ENCODE assay signal across 1 cellular context in the genomic region with DNA sequence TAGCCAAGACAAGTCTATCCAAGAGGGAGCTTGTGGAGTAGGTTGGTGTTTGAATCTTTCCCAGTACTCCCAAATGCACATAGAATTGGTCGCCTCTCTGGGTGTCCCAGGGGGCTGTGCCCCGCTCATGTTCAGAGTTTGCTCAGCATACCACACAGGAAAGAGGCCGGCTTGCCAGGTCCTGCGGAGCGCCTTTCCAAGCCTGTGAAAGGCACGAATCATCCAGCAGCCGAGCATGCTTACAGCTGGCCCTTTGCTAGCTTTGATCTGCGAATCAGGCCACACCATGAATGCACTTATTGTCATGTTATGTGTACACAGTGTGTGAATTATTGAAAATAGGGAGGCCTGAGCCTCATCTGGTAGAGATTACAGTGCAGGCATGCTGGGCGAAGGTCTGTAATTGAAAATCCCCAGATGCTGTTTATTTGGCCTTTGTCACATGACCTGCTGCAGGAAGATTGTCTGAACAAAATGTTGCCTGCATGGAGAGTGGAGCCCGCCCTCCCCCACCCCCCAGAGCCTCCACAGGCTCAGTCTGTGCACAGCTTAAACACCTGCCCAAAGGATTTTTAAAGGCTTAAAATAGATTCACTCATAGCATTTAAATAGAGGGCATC.
TF ChIP-seq lines count a peak whose summit lies in the region.

No MANE protein-coding gene starts in this region.

TF ChIP-seq in HepG2, 621 proteins besides CTCF, POLR2A, EP300 and RAD21 (continued from another document and continues in another):
- TF ChIP-seq, protein P1, sequence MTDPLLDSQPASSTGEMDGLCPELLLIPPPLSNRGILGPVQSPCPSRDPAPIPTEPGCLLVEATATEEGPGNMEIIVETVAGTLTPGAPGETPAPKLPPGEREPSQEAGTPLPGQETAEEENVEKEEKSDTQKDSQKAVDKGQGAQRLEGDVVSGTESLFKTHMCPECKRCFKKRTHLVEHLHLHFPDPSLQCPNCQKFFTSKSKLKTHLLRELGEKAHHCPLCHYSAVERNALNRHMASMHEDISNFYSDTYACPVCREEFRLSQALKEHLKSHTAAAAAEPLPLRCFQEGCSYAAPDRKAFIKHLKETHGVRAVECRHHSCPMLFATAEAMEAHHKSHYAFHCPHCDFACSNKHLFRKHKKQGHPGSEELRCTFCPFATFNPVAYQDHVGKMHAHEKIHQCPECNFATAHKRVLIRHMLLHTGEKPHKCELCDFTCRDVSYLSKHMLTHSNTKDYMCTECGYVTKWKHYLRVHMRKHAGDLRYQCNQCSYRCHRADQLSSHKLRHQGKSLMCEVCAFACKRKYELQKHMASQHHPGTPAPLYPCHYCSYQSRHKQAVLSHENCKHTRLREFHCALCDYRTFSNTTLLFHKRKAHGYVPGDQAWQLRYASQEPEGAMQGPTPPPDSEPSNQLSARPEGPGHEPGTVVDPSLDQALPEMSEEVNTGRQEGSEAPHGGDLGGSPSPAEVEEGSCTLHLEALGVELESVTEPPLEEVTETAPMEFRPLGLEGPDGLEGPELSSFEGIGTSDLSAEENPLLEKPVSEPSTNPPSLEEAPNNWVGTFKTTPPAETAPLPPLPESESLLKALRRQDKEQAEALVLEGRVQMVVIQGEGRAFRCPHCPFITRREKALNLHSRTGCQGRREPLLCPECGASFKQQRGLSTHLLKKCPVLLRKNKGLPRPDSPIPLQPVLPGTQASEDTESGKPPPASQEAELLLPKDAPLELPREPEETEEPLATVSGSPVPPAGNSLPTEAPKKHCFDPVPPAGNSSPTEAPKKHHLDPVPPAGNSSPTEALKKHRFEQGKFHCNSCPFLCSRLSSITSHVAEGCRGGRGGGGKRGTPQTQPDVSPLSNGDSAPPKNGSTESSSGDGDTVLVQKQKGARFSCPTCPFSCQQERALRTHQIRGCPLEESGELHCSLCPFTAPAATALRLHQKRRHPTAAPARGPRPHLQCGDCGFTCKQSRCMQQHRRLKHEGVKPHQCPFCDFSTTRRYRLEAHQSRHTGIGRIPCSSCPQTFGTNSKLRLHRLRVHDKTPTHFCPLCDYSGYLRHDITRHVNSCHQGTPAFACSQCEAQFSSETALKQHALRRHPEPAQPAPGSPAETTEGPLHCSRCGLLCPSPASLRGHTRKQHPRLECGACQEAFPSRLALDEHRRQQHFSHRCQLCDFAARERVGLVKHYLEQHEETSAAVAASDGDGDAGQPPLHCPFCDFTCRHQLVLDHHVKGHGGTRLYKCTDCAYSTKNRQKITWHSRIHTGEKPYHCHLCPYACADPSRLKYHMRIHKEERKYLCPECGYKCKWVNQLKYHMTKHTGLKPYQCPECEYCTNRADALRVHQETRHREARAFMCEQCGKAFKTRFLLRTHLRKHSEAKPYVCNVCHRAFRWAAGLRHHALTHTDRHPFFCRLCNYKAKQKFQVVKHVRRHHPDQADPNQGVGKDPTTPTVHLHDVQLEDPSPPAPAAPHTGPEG (CRISPR knock-in tag; IDR thresholded peaks at IDR 0.05), result no peak
- TF ChIP-seq CREB1 (IDR thresholded peaks at IDR 0.05) (no peak), CREB1 (CRISPR knock-in tag; IDR thresholded peaks at IDR 0.05) (peak; percentile 44; the same call in 1 of the 2 replicates), FOXJ3 (CRISPR knock-in tag; IDR thresholded peaks at IDR 0.05; ENCODE audit: borderline replicate concordance) (peak; percentile 82), SPEN (CRISPR knock-in tag; IDR thresholded peaks at IDR 0.05; ENCODE audit: low read depth) (peak; percentile 48; the same call in 1 of the 2 replicates), MIER2 (CRISPR knock-in tag; IDR thresholded peaks at IDR 0.05) (no peak; the same call in 1 of the 2 replicates), DR1 (CRISPR knock-in tag; IDR thresholded peaks at IDR 0.05) (0 out of 2 replicates have a peak, but pooled peaks have one; percentile 27), SP4 (CRISPR knock-in tag; IDR thresholded peaks at IDR 0.05) (no peak; the same call in 1 of the 2 replicates), HOXA7 (CRISPR knock-in tag; IDR thresholded peaks at IDR 0.05) (no peak), PPARG (CRISPR knock-in tag; conservative IDR thresholded peaks at IDR 0.05) (peak; percentile 77), TBX2 (CRISPR knock-in tag; IDR thresholded peaks at IDR 0.05; ENCODE audit: borderline replicate concordance) (peak; percentile 97), ZNF713 (CRISPR knock-in tag; IDR thresholded peaks at IDR 0.05) (no peak), MTF1 (CRISPR knock-in tag; IDR thresholded peaks at IDR 0.05) (no peak), ZNF614 (CRISPR knock-in tag; IDR thresholded peaks at IDR 0.05; ENCODE audit: borderline replicate concordance) (peak; percentile 59), BRD4 (CRISPR knock-in tag; IDR thresholded peaks at IDR 0.05) (peak; percentile 89), ZNF629 (CRISPR knock-in tag; conservative IDR thresholded peaks at IDR 0.05) (0 out of 2 replicates have a peak, but pooled peaks have one; percentile 43), MXD4 (CRISPR knock-in tag; IDR thresholded peaks at IDR 0.05) (peak; percentile 79; the same call in 1 of the 2 replicates), KDM5A (IDR thresholded peaks at IDR 0.05; ENCODE audit: borderline replicate concordance, low read length) (no peak), ZNF850 (CRISPR knock-in tag; conservative IDR thresholded peaks at IDR 0.05) (no peak), DMAP1 (CRISPR knock-in tag; IDR thresholded peaks at IDR 0.05) (peak; percentile 82; the same call in 1 of the 2 replicates), NFATC3 (CRISPR knock-in tag; IDR thresholded peaks at IDR 0.05) (no peak)
- TF ChIP-seq, protein P2, sequence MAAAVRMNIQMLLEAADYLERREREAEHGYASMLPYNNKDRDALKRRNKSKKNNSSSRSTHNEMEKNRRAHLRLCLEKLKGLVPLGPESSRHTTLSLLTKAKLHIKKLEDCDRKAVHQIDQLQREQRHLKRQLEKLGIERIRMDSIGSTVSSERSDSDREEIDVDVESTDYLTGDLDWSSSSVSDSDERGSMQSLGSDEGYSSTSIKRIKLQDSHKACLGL (CRISPR knock-in tag; IDR thresholded peaks at IDR 0.05), result no peak
- TF ChIP-seq, protein P3, sequence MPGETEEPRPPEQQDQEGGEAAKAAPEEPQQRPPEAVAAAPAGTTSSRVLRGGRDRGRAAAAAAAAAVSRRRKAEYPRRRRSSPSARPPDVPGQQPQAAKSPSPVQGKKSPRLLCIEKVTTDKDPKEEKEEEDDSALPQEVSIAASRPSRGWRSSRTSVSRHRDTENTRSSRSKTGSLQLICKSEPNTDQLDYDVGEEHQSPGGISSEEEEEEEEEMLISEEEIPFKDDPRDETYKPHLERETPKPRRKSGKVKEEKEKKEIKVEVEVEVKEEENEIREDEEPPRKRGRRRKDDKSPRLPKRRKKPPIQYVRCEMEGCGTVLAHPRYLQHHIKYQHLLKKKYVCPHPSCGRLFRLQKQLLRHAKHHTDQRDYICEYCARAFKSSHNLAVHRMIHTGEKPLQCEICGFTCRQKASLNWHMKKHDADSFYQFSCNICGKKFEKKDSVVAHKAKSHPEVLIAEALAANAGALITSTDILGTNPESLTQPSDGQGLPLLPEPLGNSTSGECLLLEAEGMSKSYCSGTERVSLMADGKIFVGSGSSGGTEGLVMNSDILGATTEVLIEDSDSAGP (CRISPR knock-in tag; IDR thresholded peaks at IDR 0.05; ENCODE audit: borderline replicate concordance), result peak; percentile 90
- TF ChIP-seq, protein P4, sequence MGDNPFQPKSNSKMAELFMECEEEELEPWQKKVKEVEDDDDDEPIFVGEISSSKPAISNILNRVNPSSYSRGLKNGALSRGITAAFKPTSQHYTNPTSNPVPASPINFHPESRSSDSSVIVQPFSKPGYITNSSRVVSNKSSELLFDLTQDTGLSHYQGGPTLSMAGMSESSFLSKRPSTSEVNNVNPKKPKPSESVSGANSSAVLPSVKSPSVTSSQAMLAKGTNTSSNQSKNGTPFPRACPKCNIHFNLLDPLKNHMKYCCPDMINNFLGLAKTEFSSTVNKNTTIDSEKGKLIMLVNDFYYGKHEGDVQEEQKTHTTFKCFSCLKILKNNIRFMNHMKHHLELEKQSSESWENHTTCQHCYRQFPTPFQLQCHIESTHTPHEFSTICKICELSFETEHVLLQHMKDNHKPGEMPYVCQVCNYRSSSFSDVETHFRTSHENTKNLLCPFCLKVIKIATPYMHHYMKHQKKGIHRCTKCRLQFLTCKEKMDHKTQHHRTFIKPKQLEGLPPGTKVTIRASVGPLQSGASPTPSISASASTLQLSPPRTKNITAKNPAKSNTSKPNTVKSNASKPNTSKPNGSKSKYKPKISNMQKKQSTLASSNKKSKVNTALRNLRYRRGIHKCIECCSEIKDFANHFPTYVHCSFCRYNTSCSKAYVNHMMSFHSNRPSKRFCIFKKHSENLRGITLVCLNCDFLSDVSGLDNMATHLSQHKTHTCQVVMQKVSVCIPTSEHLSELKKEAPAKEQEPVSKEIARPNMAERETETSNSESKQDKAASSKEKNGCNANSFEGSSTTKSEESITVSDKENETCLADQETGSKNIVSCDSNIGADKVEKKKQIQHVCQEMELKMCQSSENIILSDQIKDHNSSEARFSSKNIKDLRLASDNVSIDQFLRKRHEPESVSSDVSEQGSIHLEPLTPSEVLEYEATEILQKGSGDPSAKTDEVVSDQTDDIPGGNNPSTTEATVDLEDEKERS (CRISPR knock-in tag; IDR thresholded peaks at IDR 0.05), result peak; percentile 34; the same call in 1 of the 2 replicates
- TF ChIP-seq, protein P5, sequence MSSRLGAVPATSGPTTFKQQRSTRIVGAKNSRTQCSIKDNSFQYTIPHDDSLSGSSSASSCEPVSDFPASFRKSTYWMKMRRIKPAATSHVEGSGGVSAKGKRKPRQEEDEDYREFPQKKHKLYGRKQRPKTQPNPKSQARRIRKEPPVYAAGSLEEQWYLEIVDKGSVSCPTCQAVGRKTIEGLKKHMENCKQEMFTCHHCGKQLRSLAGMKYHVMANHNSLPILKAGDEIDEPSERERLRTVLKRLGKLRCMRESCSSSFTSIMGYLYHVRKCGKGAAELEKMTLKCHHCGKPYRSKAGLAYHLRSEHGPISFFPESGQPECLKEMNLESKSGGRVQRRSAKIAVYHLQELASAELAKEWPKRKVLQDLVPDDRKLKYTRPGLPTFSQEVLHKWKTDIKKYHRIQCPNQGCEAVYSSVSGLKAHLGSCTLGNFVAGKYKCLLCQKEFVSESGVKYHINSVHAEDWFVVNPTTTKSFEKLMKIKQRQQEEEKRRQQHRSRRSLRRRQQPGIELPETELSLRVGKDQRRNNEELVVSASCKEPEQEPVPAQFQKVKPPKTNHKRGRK (CRISPR knock-in tag; IDR thresholded peaks at IDR 0.05), result no peak
- TF ChIP-seq, protein P6, sequence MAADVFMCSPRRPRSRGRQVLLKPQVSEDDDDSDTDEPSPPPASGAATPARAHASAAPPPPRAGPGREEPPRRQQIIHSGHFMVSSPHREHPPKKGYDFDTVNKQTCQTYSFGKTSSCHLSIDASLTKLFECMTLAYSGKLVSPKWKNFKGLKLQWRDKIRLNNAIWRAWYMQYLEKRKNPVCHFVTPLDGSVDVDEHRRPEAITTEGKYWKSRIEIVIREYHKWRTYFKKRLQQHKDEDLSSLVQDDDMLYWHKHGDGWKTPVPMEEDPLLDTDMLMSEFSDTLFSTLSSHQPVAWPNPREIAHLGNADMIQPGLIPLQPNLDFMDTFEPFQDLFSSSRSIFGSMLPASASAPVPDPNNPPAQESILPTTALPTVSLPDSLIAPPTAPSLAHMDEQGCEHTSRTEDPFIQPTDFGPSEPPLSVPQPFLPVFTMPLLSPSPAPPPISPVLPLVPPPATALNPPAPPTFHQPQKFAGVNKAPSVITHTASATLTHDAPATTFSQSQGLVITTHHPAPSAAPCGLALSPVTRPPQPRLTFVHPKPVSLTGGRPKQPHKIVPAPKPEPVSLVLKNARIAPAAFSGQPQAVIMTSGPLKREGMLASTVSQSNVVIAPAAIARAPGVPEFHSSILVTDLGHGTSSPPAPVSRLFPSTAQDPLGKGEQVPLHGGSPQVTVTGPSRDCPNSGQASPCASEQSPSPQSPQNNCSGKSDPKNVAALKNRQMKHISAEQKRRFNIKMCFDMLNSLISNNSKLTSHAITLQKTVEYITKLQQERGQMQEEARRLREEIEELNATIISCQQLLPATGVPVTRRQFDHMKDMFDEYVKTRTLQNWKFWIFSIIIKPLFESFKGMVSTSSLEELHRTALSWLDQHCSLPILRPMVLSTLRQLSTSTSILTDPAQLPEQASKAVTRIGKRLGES (CRISPR knock-in tag; IDR thresholded peaks at IDR 0.05; ENCODE audit: borderline replicate concordance), result peak; percentile 96
- TF ChIP-seq, protein P7, sequence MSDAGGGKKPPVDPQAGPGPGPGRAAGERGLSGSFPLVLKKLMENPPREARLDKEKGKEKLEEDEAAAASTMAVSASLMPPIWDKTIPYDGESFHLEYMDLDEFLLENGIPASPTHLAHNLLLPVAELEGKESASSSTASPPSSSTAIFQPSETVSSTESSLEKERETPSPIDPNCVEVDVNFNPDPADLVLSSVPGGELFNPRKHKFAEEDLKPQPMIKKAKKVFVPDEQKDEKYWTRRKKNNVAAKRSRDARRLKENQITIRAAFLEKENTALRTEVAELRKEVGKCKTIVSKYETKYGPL (CRISPR knock-in tag; IDR thresholded peaks at IDR 0.05), result no peak
- TF ChIP-seq, protein P8, sequence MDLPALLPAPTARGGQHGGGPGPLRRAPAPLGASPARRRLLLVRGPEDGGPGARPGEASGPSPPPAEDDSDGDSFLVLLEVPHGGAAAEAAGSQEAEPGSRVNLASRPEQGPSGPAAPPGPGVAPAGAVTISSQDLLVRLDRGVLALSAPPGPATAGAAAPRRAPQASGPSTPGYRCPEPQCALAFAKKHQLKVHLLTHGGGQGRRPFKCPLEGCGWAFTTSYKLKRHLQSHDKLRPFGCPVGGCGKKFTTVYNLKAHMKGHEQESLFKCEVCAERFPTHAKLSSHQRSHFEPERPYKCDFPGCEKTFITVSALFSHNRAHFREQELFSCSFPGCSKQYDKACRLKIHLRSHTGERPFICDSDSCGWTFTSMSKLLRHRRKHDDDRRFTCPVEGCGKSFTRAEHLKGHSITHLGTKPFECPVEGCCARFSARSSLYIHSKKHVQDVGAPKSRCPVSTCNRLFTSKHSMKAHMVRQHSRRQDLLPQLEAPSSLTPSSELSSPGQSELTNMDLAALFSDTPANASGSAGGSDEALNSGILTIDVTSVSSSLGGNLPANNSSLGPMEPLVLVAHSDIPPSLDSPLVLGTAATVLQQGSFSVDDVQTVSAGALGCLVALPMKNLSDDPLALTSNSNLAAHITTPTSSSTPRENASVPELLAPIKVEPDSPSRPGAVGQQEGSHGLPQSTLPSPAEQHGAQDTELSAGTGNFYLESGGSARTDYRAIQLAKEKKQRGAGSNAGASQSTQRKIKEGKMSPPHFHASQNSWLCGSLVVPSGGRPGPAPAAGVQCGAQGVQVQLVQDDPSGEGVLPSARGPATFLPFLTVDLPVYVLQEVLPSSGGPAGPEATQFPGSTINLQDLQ (CRISPR knock-in tag; IDR thresholded peaks at IDR 0.05), result 0 out of 2 replicates have a peak, but pooled peaks have one; percentile 54
- TF ChIP-seq, protein P9, sequence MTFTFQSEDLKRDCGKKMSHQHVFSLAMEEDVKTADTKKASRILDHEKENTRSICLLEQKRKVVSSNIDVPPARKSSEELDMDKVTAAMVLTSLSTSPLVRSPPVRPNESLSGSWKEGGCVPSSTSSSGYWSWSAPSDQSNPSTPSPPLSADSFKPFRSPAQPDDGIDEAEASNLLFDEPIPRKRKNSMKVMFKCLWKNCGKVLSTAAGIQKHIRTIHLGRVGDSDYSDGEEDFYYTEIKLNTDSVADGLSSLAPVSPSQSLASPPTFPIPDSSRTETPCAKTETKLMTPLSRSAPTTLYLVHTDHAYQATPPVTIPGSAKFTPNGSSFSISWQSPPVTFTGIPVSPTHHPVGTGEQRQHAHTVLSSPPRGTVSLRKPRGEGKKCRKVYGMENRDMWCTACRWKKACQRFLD (CRISPR knock-in tag; IDR thresholded peaks at IDR 0.05; ENCODE audit: borderline replicate concordance), result no peak; the same call in 1 of the 2 replicates
